Comparison of ENCODE assay signal across 9 cellular contexts in genomic region chr5:80569086-80569960, GRCh38. TPM values are rescaled to one million over a fixed set of nuclear protein-coding genes. Genes with fewer than 3 reads are reported as not detected.
DNase-seq lines count a peak whose midpoint lies in the region; ATAC-seq and TF ChIP-seq lines count a peak whose summit lies in the region.
"Had no signal": no experiment of that assay in that cellular context is flagged by ENCODE, and none has a peak within 500 bp of the region (broad histone marks: within the 10 kb centered on the region; RNA-seq: fewer than 3 reads in every experiment).

No MANE protein-coding gene starts in this region.

- CTCF ChIA-PET in A673 (lab: Charles Lee) (interaction anchor here (0.6 kb wide), 1 partner anchor 626 kb away, joined by 8 read pairs; no protein-coding TSS in a partner anchor), mammary epithelial cell (lab: Charles Lee; ENCODE audit: low non-redundant PET) (no interaction called here)

- no peak for TF ChIP-seq CTCF in A673 (conservative IDR thresholded peaks at IDR 0.05; ENCODE audit: low read depth, low read length)
- TF ChIP-seq CTCF in mammary epithelial cell (conservative IDR thresholded peaks at IDR 0.05 in 1 of 2, IDR thresholded peaks at IDR 0.05 in 1 of 2; ENCODE audit: extremely low read depth in 1 of 2, insufficient read depth in 1 of 2, low read depth in 1 of 2, low read length in 2 of 2), result no peak
- no peak for TF ChIP-seq CTCF in lower lobe of right lung (IDR thresholded peaks at IDR 0.05)

- H3K4me3 ChIP-seq in A673 (ENCODE audit: low read depth, low read length, poor library complexity, severe bottlenecking) (peak overlapping the region; percentile 36), mammary epithelial cell (replicated peaks in 1 of 3; ENCODE audit: insufficient read depth in 1 of 3, low read depth in 2 of 3, low read length in 3 of 3) (peak overlapping the region in 1 of 3 experiments; percentile 48), lower lobe of right lung (peak overlapping the region; percentile 48)

- ATAC-seq in GM19351 (IDR thresholded peaks at IDR 0.05; ENCODE audit: unreplicated experiment) (peak; percentile 13), lower lobe of right lung (peak; percentile 8 to 28), GM19324 (IDR thresholded peaks at IDR 0.05; ENCODE audit: low FRiP score, unreplicated experiment) (no peak)

- H4K20me1 ChIP-seq in mammary epithelial cell (ENCODE audit: insufficient read depth, low read length), result no peaks in the 10 kb centered on the region

- H3K9me3 ChIP-seq in A673 (ENCODE audit: low read depth, low read length, poor library complexity, severe bottlenecking), result no peaks in the 10 kb centered on the region
- no peaks in the 10 kb centered on the region for H3K9me3 ChIP-seq in mammary epithelial cell (replicated peaks; ENCODE audit: insufficient read depth, low read length)
- H3K9me3 ChIP-seq in lower lobe of right lung, result no peaks in the 10 kb centered on the region

- DNase-seq in A673 (ENCODE audit: low spot score) (no peak), mammary epithelial cell (no peak), lower lobe of right lung (no peak), NCI-H2029 treated with DMSO at 0.1 percent for 48 hours (lab: John Stamatoyannopoulos, UW) (no peak), RKO (ENCODE audit: low spot score) (no peak), hepatic stellate cell (ENCODE audit: low spot score) (no peak)

- dilution Hi-C loops in mammary epithelial cell (cut with HindIII; ENCODE audit: low sequenced_read_pairs), result no loop called here

- H3K4me1 ChIP-seq in A673 (ENCODE audit: insufficient read depth, low read length, poor library complexity, severe bottlenecking) (peaks cover 9% of the 10 kb centered on the region), mammary epithelial cell (ENCODE audit: insufficient read depth, low read length) (peaks cover 17% of the 10 kb centered on the region), lower lobe of right lung (peaks cover 12% of the 10 kb centered on the region)

- no TSS peak for BruUV-seq in A673 (replicated peaks; lab: Mats Ljungman, UMichigan)
- no TSS peak for BruUV-seq in mammary epithelial cell (replicated peaks; lab: Mats Ljungman, UMichigan)

- no peak overlapping the region for H3K9ac ChIP-seq in mammary epithelial cell (ENCODE audit: insufficient read depth, low read length)

- H3K4me2 ChIP-seq in mammary epithelial cell (ENCODE audit: insufficient read depth, low read depth, low read length), result peak overlapping the region; percentile 95

- peak overlapping the region; percentile 83 for H2AFZ ChIP-seq in mammary epithelial cell (ENCODE audit: low read depth, low read length)

- 9% methylated on average over 22 of the region's 89 CpGs for WGBS in mammary epithelial cell (ENCODE audit: low coverage, missing lambda C conversion rate)

- H3K27me3 ChIP-seq in A673 (replicated peaks; ENCODE audit: insufficient read depth, low read depth, low read length, poor library complexity) (peaks cover 67% of the 10 kb centered on the region), mammary epithelial cell (ENCODE audit: insufficient read depth, low read length) (peaks cover 25% of the 10 kb centered on the region), lower lobe of right lung (ENCODE audit: low read depth) (peaks cover 37% of the 10 kb centered on the region)

- in situ Hi-C loops in mammary epithelial cell (cut with MboI; ENCODE audit: low sequenced_read_pairs in 2 of 2), result no loop called here

- POLR2A ChIA-PET in A673 (lab: Charles Lee; ENCODE audit: low non-redundant PET), result no interaction called here

- H3K36me3 ChIP-seq in A673 (ENCODE audit: insufficient read depth, low read length, poor library complexity, severe bottlenecking) (no peaks in the 10 kb centered on the region), mammary epithelial cell (ENCODE audit: insufficient read depth, low read length) (no peaks in the 10 kb centered on the region), lower lobe of right lung (no peaks in the 10 kb centered on the region)

- intact Hi-C loops in A673 (cut with micrococcal nuclease; ENCODE audit: unreplicated experiment) (no loop called here), mammary epithelial cell (cut with micrococcal nuclease) (no loop called here), lower lobe of right lung (cut with DNase I) (no loop called here)

- H3K79me2 ChIP-seq in mammary epithelial cell (ENCODE audit: insufficient read depth, low read length), result no peaks in the 10 kb centered on the region

- H3K27ac ChIP-seq in A673 (ENCODE audit: low read depth, low read length, poor library complexity, severe bottlenecking), result no peak overlapping the region
- no peak overlapping the region for H3K27ac ChIP-seq in mammary epithelial cell (ENCODE audit: insufficient read depth, low read depth, low read length)
- no peak overlapping the region for H3K27ac ChIP-seq in lower lobe of right lung

RNA-seq across cellular contexts. Expression of gene ANKRD34B, which starts 0.8 kb away (rescaled TPM):
- total RNA-seq in A673 (2021), result not detected in 2 replicates
- not detected for total RNA-seq in mammary epithelial cell
- polyA plus RNA-seq in mammary epithelial cell, result not detected
- polyA minus RNA-seq in mammary epithelial cell, result not detected
- 0.30 TPM for total RNA-seq in lower lobe of right lung
- total RNA-seq: lung microvascular endothelial cell had no signal
